20 cellular contexts compared by ENCODE assay signal in the genomic region with DNA sequence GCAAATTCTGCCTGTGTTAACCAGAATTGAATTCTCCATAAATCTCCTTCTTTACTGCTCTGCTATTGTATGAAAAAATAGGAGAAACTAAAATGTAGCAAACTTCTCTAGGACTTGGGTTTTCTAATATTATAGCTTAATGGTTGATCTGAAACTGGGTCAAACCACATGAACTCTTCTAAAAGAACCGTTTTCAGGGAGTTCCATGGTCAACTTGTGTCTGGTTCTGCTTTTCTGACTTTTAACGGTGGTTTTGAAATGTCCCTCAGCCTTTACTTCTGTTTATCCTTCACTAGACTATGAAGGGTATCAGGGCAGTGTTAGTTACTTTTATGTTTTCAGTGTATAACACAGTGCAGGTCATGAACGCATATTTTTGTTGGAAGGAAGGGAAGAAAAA.
DNase-seq lines count a peak whose midpoint lies in the region; ATAC-seq, FAIRE-seq and TF ChIP-seq lines count a peak whose summit lies in the region.
"Had no signal": no experiment of that assay in that cellular context is flagged by ENCODE, and none has a peak within 500 bp of the region (broad histone marks: within the 10 kb centered on the region; RNA-seq: fewer than 3 reads in every experiment).

No MANE protein-coding gene starts in this region.

- ATAC-seq in GM18873 (IDR thresholded peaks at IDR 0.05; ENCODE audit: low FRiP score, unreplicated experiment) (peak; percentile 72), GM21723 (IDR thresholded peaks at IDR 0.05; ENCODE audit: unreplicated experiment) (peak; percentile 48), HG03159 (IDR thresholded peaks at IDR 0.05; ENCODE audit: unreplicated experiment) (peak; percentile 74), GM21447 (IDR thresholded peaks at IDR 0.05; ENCODE audit: unreplicated experiment) (no peak)
- ATAC-seq: foreskin keratinocyte; K562; left cardiac atrium; stimulated activated naive CD8-positive, alpha-beta T cell treated with anti-CD3 and anti-CD28 coated beads, Interleukin-15, amount 100 ng/mL, for 72 hours; T-helper 17 cell; upper lobe of right lung had no signal

- H3K27me3 ChIP-seq in PC-9 (ENCODE audit: insufficient read depth, low read depth), result no peaks in the 10 kb centered on the region
- H3K27me3 ChIP-seq: foreskin keratinocyte, neural progenitor cell, right atrium auricular region, upper lobe of right lung had no signal

- H3K36me3 ChIP-seq in PC-9 (ENCODE audit: low read depth), result no peaks in the 10 kb centered on the region
- H3K36me3 ChIP-seq: neural progenitor cell, right atrium auricular region, upper lobe of right lung had no signal

- no peaks in the 10 kb centered on the region for H3K4me1 ChIP-seq in PC-9 (replicated peaks; ENCODE audit: insufficient read depth)
- H3K4me1 ChIP-seq: foreskin keratinocyte, neural progenitor cell, right atrium auricular region, upper lobe of right lung had no signal

- H2AFZ ChIP-seq in PC-9, result 0 out of 2 replicates have a peak overlapping the region, but pooled peaks have one; percentile 28
- H2AFZ ChIP-seq: neural progenitor cell had no signal

- TF ChIP-seq CTCF in PC-9 (conservative IDR thresholded peaks at IDR 0.05), result no peak

- no TSS peak for BruUV-seq in PC-9 (replicated peaks; lab: Mats Ljungman, UMichigan)

- no peak overlapping the region for H3K4me2 ChIP-seq in PC-9
- H3K4me2 ChIP-seq: neural progenitor cell had no signal

- H3F3A ChIP-seq in PC-9 (ENCODE audit: insufficient read depth, low read depth), result no peaks in the 10 kb centered on the region

- no peaks in the 10 kb centered on the region for H3K79me2 ChIP-seq in PC-9 (ENCODE audit: low read depth)

- CTCF ChIA-PET in PC-9 (lab: Charles Lee), result no interaction called here

- no peak for TF ChIP-seq POLR2A in H54 (IDR thresholded peaks at IDR 0.05; ENCODE audit: low read depth, low read length)

- no peak for FAIRE-seq in H54 (lab: Jason Lieb, UNC)
- FAIRE-seq: D721Med, K562 had no signal

- POLR2A ChIA-PET in PC-9 (lab: Charles Lee; ENCODE audit: unreplicated experiment), result no interaction called here

- DNase-seq in PC-9 (no peak), H54 (ENCODE audit: insufficient read length, low spot score) (no peak), NCI-H1417 treated with DMSO at 0.1 percent for 48 hours (lab: John Stamatoyannopoulos, UW) (no peak), globus pallidus (ENCODE audit: low spot score) (no peak)
- DNase-seq: activated CD4-positive, CD25-positive, alpha-beta regulatory T cell; aorta; foreskin keratinocyte; GF-D8; left cardiac atrium; stimulated activated naive CD8-positive, alpha-beta T cell treated with anti-CD3 and anti-CD28 coated beads, Interleukin-15, amount 100 ng/mL, for 72 hours; T-helper 17 cell; upper lobe of right lung had no signal

- no peak overlapping the region for H3K4me3 ChIP-seq in PC-9
- H3K4me3 ChIP-seq: K562, neural progenitor cell, right atrium auricular region, upper lobe of right lung had no signal

- intact Hi-C loops in PC-9 (cut with micrococcal nuclease; ENCODE audit: unreplicated experiment), result no loop called here

- no peaks in the 10 kb centered on the region; the same call in 1 of the 2 replicates for H3K9me3 ChIP-seq in PC-9 (ENCODE audit: insufficient read depth, low read depth)
- H3K9me3 ChIP-seq: right atrium auricular region, upper lobe of right lung had no signal

- H3K9me2 ChIP-seq in PC-9 (ENCODE audit: insufficient read depth), result no peaks in the 10 kb centered on the region

- H4K20me1 ChIP-seq in PC-9 (ENCODE audit: insufficient read depth), result no peaks in the 10 kb centered on the region

- H3K27ac ChIP-seq in PC-9, result no peak overlapping the region
- H3K27ac ChIP-seq: foreskin keratinocyte, neural progenitor cell, right atrium auricular region, upper lobe of right lung had no signal
